In genomic region chr3:24167468-24167867, GRCh38 we compare ENCODE assay signal across 34 cellular contexts.
"Had no signal": no experiment of that assay in that cellular context is flagged by ENCODE, and none has a peak within 500 bp of the region (broad histone marks: within the 10 kb centered on the region; RNA-seq: fewer than 3 reads in every experiment).

No MANE protein-coding gene starts in this region.

- DNase-seq: activated CD4-positive, alpha-beta memory T cell treated with anti-CD3 and anti-CD28 coated beads for 36 hours; activated CD4-positive, alpha-beta T cell treated with anti-CD3 and anti-CD28 coated beads for 36 hours; activated CD4-positive, alpha-beta T cell treated with anti-CD3 and anti-CD28 coated beads, Interleukin-2, amount 10 ng/mL, durations not matched to agents 24 days and 14 days; activated CD4-positive, CD25-positive, alpha-beta regulatory T cell; activated CD4-positive, CD25-positive, alpha-beta regulatory T cell treated with anti-CD3 and anti-CD28 coated beads, Interleukin-2, amount 50 U/mL, for 72 hours; activated CD8-positive, alpha-beta memory T cell treated with anti-CD3 and anti-CD28 coated beads, Interleukin-2, amount 50 U/mL, for 48 hours; activated effector memory CD4-positive, alpha-beta T cell treated with Interleukin-2 at 50 U/mL for 16 hours; activated gamma-delta T cell treated with Interleukin-2 at 50 U/mL for 16 hours; activated naive CD4-positive, alpha-beta T cell treated with anti-CD3 and anti-CD28 coated beads, Interleukin-2, amount 50 U/mL, for 16 hours; activated naive CD4-positive, alpha-beta T cell treated with Interleukin-2 at 50 U/mL for 16 hours; activated naive CD8-positive, alpha-beta T cell treated with anti-CD3 and anti-CD28 coated beads for 36 hours; activated naive CD8-positive, alpha-beta T cell treated with anti-CD3 and anti-CD28 coated beads, Interleukin-2, amount 50 U/mL, for 24 hours; activated T-cell treated with anti-CD3 and anti-CD28 coated beads for 4 hours; activated T-cell treated with anti-CD3 and anti-CD28 coated beads, Interleukin-2, amount 50 U/mL, for 24 hours; activated T-cell treated with anti-CD3 and anti-CD28 coated beads, Interleukin-2, amount 50 U/mL, for 72 hours; adrenal gland; amygdala; aorta; central memory CD4-positive, alpha-beta T cell; cerebellar nuclear complex; colonic mucosa; effector CD8-positive, alpha-beta T cell; endodermal cell; erythroblast; esophagus squamous epithelium; foreskin keratinocyte; gastrocnemius medialis; glutamatergic neuron; heart left ventricle; T-helper 1 cell; T-helper 17 cell; T1000 had no signal

- H3K27ac ChIP-seq: adrenal gland, breast epithelium, cardiac muscle cell, colonic mucosa, esophagus squamous epithelium, foreskin keratinocyte, gastrocnemius medialis, heart left ventricle had no signal

- H3K4me3 ChIP-seq: adrenal gland, breast epithelium, cardiac muscle cell, colonic mucosa, esophagus squamous epithelium, gastrocnemius medialis, heart left ventricle had no signal

- H3K9me3 ChIP-seq: adrenal gland, breast epithelium, colonic mucosa, esophagus squamous epithelium, gastrocnemius medialis, heart left ventricle had no signal

- H3K27me3 ChIP-seq: adrenal gland, breast epithelium, cardiac muscle cell, colonic mucosa, esophagus squamous epithelium, foreskin keratinocyte, gastrocnemius medialis, heart left ventricle had no signal

- H3K36me3 ChIP-seq: adrenal gland, breast epithelium, cardiac muscle cell, colonic mucosa, esophagus squamous epithelium, gastrocnemius medialis, heart left ventricle had no signal

- ATAC-seq: activated CD4-positive, alpha-beta T cell treated with anti-CD3 and anti-CD28 coated beads for 36 hours; activated naive CD8-positive, alpha-beta T cell treated with anti-CD3 and anti-CD28 coated beads, Interleukin-2, amount 50 U/mL, for 24 hours; activated T-cell treated with anti-CD3 and anti-CD28 coated beads, Interleukin-2, amount 50 U/mL, for 72 hours; foreskin keratinocyte; gastrocnemius medialis; heart left ventricle; T-helper 17 cell had no signal

- H3K4me1 ChIP-seq: adrenal gland, breast epithelium, colonic mucosa, esophagus squamous epithelium, foreskin keratinocyte had no signal
